ENCODE assay signal across 16 cellular contexts in genomic region chr1:234250747-234251146, GRCh38.
"Had no signal": no experiment of that assay in that cellular context is flagged by ENCODE, and none has a peak within 500 bp of the region (broad histone marks: within the 10 kb centered on the region; RNA-seq: fewer than 3 reads in every experiment).

No MANE protein-coding gene starts in this region.

- H3K27ac Mint-ChIP-seq: activated CD8-positive, alpha-beta T cell treated with anti-CD3 and anti-CD28 coated beads for 36 hours; activated naive CD4-positive, alpha-beta T cell treated with anti-CD3 and anti-CD28 coated beads, Interleukin-2, amount 50 U/mL, for 24 hours had no signal

- H3K9me3 ChIP-seq: adrenal gland, esophagus squamous epithelium, pancreas, thoracic aorta, upper lobe of right lung had no signal

- H3K4me1 Mint-ChIP-seq: activated naive CD4-positive, alpha-beta T cell treated with anti-CD3 and anti-CD28 coated beads, Interleukin-2, amount 50 U/mL, for 24 hours; neural crest cell had no signal

- H3K4me3 ChIP-seq: adrenal gland, esophagus squamous epithelium, pancreas, thoracic aorta, upper lobe of right lung had no signal

- H3K27ac ChIP-seq: adrenal gland, esophagus squamous epithelium, pancreas, thoracic aorta, upper lobe of right lung had no signal

- H3K4me3 Mint-ChIP-seq: activated CD8-positive, alpha-beta T cell treated with anti-CD3 and anti-CD28 coated beads for 36 hours; activated naive CD4-positive, alpha-beta T cell treated with anti-CD3 and anti-CD28 coated beads, Interleukin-2, amount 50 U/mL, for 24 hours; activated T-cell treated with anti-CD3 and anti-CD28 coated beads, Interleukin-2, amount 50 U/mL, for 4 hours; neural crest cell had no signal

- H3K9me3 Mint-ChIP-seq: activated CD8-positive, alpha-beta T cell treated with anti-CD3 and anti-CD28 coated beads for 36 hours had no signal

- H3K36me3 ChIP-seq: adrenal gland, esophagus squamous epithelium, pancreas, thoracic aorta, upper lobe of right lung had no signal

- FAIRE-seq: keratinocyte, pancreas had no signal

- H3K27me3 Mint-ChIP-seq: activated naive CD4-positive, alpha-beta T cell treated with anti-CD3 and anti-CD28 coated beads, Interleukin-2, amount 50 U/mL, for 24 hours had no signal

- H3K4me1 ChIP-seq: adrenal gland, esophagus squamous epithelium, upper lobe of right lung had no signal

- H3K27me3 ChIP-seq: adrenal gland, esophagus squamous epithelium, pancreas, upper lobe of right lung had no signal

- ATAC-seq: activated CD8-positive, alpha-beta T cell treated with anti-CD3 and anti-CD28 coated beads for 36 hours; activated T-cell treated with anti-CD3 and anti-CD28 coated beads, Interleukin-2, amount 50 U/mL, for 4 hours; left lobe of liver; pancreas; upper lobe of right lung had no signal

- DNase-seq: activated CD4-positive, alpha-beta T cell treated with anti-CD3 and anti-CD28 coated beads for 4 hours; activated CD8-positive, alpha-beta T cell treated with anti-CD3 and anti-CD28 coated beads for 36 hours; activated effector memory CD4-positive, alpha-beta T cell treated with anti-CD3 and anti-CD28 coated beads, Interleukin-2, amount 50 U/mL, for 16 hours; activated T-cell treated with anti-CD3 and anti-CD28 coated beads, Interleukin-2, amount 50 U/mL, for 4 hours; adrenal gland; esophagus squamous epithelium; hippocampal formation; pancreas; stimulated activated CD4-positive, alpha-beta T cell treated with anti-CD3 and anti-CD28 coated beads, Interleukin-12 subunit alpha, Interleukin-12 subunit beta, amount 100 ng/mL, for 4 hours; stimulated activated CD4-positive, alpha-beta T cell treated with anti-CD3 and anti-CD28 coated beads, Interleukin-2, amount 100 ng/mL, for 24 hours; upper lobe of right lung had no signal
